ENCODE assay signal across 8 cellular contexts in the genomic region with DNA sequence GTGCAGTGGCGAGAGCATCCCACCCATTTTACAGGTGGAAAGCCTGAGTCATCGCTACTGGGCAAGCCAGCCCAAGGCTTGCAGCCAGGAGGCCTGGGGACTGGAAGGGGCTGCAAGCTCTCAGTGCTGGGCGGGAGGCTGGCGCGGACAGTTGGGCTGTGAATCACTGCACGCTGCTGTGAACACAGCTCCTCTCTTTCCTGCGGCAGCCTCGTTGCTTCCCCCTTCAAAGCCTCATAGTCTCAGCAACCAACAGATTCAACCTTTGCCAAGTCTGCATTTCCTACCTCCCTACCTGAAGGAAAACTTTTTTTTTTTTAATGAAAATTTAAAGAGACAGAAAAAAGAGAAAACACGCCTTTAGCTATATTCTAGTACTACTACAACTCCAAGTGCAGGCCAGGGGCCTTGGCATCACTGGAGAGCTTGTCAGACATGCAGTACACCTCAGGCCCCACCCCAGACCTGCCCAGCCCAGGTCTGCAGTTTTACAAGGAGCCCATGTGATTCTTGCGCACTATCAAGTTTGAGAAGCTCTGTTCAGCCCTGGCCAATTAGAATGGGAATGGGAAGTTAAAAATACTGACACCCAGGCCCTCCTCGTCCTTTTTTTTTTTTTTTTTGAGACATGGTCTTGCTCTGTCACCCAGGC.
A peak's percentile ranks its signal among the peaks of the same experiment; 100 is the strongest.
DNase-seq lines count a peak whose midpoint lies in the region; ATAC-seq and TF ChIP-seq lines count a peak whose summit lies in the region.

No MANE protein-coding gene starts in this region.

- H3K4me3 Mint-ChIP-seq in MCF 10A (ENCODE audit: unreplicated experiment) (peak overlapping the region; percentile 76), memory B cell (peak overlapping the region; percentile 44), CD14-positive monocyte (no peak overlapping the region)

- POLR2A ChIA-PET in MCF 10A (lab: Yijun Ruan, JAX), result interaction anchor here (0.6 to 3.0 kb wide), 18 partner anchors 8 to 870 kb away, joined by 3 to 22 read pairs (median 4); a partner anchor contains a TSS

- H3K27ac Mint-ChIP-seq in MCF 10A (ENCODE audit: low read depth, unreplicated experiment), result peak overlapping the region; percentile 85
- H3K27ac Mint-ChIP-seq in memory B cell, result peak overlapping the region; percentile 70
- H3K27ac Mint-ChIP-seq in CD14-positive monocyte, result no peak overlapping the region

- H3K36me3 Mint-ChIP-seq in MCF 10A (ENCODE audit: insufficient read depth, unreplicated experiment), result peaks cover 4% of the 10 kb centered on the region
- peaks cover 32% of the 10 kb centered on the region for H3K36me3 Mint-ChIP-seq in memory B cell
- H3K36me3 Mint-ChIP-seq in CD14-positive monocyte, result no peaks in the 10 kb centered on the region

- CTCF ChIA-PET in MCF 10A (lab: Yijun Ruan, JAX), result interaction anchor here (0.6 to 2.2 kb wide), 10 partner anchors 10 to 558 kb away, joined by 3 to 12 read pairs (median 6); no protein-coding TSS in a partner anchor

- no peaks in the 10 kb centered on the region for H3K9me3 Mint-ChIP-seq in MCF 10A (ENCODE audit: unreplicated experiment)
- peaks cover 5% of the 10 kb centered on the region for H3K9me3 Mint-ChIP-seq in memory B cell
- peaks cover 0 to 4% (median 0%) of the 10 kb centered on the region in 7 donors for H3K9me3 Mint-ChIP-seq in CD14-positive monocyte

- no peak for ATAC-seq in memory B cell (ENCODE audit: low read depth)
- no peak for ATAC-seq in GM21367 (IDR thresholded peaks at IDR 0.05; ENCODE audit: unreplicated experiment)

- intact Hi-C loops in MCF 10A (cut with micrococcal nuclease) (no loop called here), CD14-positive monocyte (cut with micrococcal nuclease) (no loop called here)

- BruUV-seq in MCF 10A (replicated peaks; lab: Mats Ljungman, UMichigan), result no TSS peak

- H3K27me3 Mint-ChIP-seq in MCF 10A (ENCODE audit: insufficient read depth, unreplicated experiment), result no peaks in the 10 kb centered on the region
- H3K27me3 Mint-ChIP-seq in memory B cell, result no peaks in the 10 kb centered on the region
- H3K27me3 Mint-ChIP-seq in CD14-positive monocyte (ENCODE audit: low read depth in 3 of 3), result peaks cover 4 to 5% (median 4%) of the 10 kb centered on the region in 3 donors

- TF ChIP-seq CTCF in MCF 10A (IDR thresholded peaks at IDR 0.05; ENCODE audit: unreplicated experiment) (no peak), CD14-positive monocyte (IDR thresholded peaks at IDR 0.05) (no peak)

- H3K4me1 Mint-ChIP-seq in MCF 10A (ENCODE audit: insufficient read depth, unreplicated experiment) (peaks cover 13% of the 10 kb centered on the region), memory B cell (peaks cover 27% of the 10 kb centered on the region), CD14-positive monocyte (peaks cover 22% of the 10 kb centered on the region)

- DNase-seq in stimulated activated CD4-positive, alpha-beta T cell treated with anti-CD3 and anti-CD28 coated beads, Interleukin-15, amount 100 ng/mL, for 24 hours, result peak; percentile 21
- DNase-seq in stimulated activated CD4-positive, alpha-beta T cell treated with anti-CD3 and anti-CD28 coated beads, Interleukin-4, amount 100 ng/mL, for 4 hours, result no peak
- DNase-seq in MCF 10A (ENCODE audit: unreplicated experiment) (peak; percentile 77), memory B cell (ENCODE audit: low spot score in 2 of 2) (no peak), COLO668 (lab: John Stamatoyannopoulos, UW; ENCODE audit: unreplicated experiment) (no peak), NCI-H187 (lab: John Stamatoyannopoulos, UW) (no peak), CD14-positive monocyte (ENCODE audit: low spot score) (no peak)

Comparison
In these comparisons a context has a peak if more than half of its experiments do, and no peak if none do; other contexts are left out.
1. DNase-seq: peak in stimulated activated CD4-positive, alpha-beta T cell treated with anti-CD3 and anti-CD28 coated beads, Interleukin-15, amount 100 ng/mL, for 24 hours (single experiment) and MCF 10A (single experiment); none in stimulated activated CD4-positive, alpha-beta T cell treated with anti-CD3 and anti-CD28 coated beads, Interleukin-4, amount 100 ng/mL, for 4 hours (0 of 2), memory B cell (0 of 2), COLO668 (single experiment), NCI-H187 (0 of 2) and CD14-positive monocyte (single experiment).
2. H3K27ac Mint-ChIP-seq: peak in MCF 10A (single experiment) and memory B cell (single experiment); none in CD14-positive monocyte (0 of 7).
3. H3K4me3 Mint-ChIP-seq: peak in MCF 10A (single experiment) and memory B cell (single experiment); none in CD14-positive monocyte (0 of 2).